ENCODE assay signal across 1 cellular context in genomic region chr3:129123314-129124060, GRCh38.
TF ChIP-seq lines count a peak whose summit lies in the region.

No MANE protein-coding gene starts in this region.

TF ChIP-seq in SK-N-SH treated with all-trans-retinoic acid at 6 μM for 48 hours, 23 proteins besides CTCF, POLR2A, EP300 and RAD21 (continued from another document):
- TF ChIP-seq RARB (CRISPR knock-in tag; IDR thresholded peaks at IDR 0.05) (no peak), ZNF565 (CRISPR knock-in tag; conservative IDR thresholded peaks at IDR 0.05; ENCODE audit: low read depth) (no peak), TOX (CRISPR knock-in tag; IDR thresholded peaks at IDR 0.05; ENCODE audit: borderline replicate concordance) (no peak), PATZ1 (CRISPR knock-in tag; IDR thresholded peaks at IDR 0.05; ENCODE audit: borderline replicate concordance) (no peak), TCF4 (CRISPR knock-in tag; IDR thresholded peaks at IDR 0.05; ENCODE audit: borderline replicate concordance) (no peak), CSDC2 (CRISPR knock-in tag; IDR thresholded peaks at IDR 0.05) (no peak)
